In the genomic region with DNA sequence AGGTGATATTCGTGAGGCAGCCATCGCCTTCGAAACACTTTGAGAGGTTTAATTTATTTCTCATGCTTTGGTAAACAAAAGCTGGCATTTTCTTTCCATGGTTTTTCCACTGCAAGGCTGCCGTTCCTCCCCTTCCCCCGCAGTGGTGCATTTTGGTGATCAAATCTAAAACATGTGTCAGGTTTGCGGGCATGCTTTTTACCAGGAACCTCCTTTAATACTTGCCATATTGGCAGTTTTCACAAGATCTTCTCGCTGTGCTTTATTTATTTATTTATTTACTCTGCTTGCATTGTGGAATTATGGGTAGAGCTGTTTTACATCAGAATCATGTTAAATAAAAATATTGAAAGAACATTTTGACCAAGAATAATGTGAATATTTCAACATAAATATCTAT, we compare ENCODE assay signal across 17 cellular contexts. TPM values are rescaled to one million over a fixed set of nuclear protein-coding genes. Genes with fewer than 3 reads are reported as not detected.
DNase-seq lines count a peak whose midpoint lies in the region; ATAC-seq and TF ChIP-seq lines count a peak whose summit lies in the region.
"Had no signal": no experiment of that assay in that cellular context is flagged by ENCODE, and none has a peak within 500 bp of the region (broad histone marks: within the 10 kb centered on the region; RNA-seq: fewer than 3 reads in every experiment).

No MANE protein-coding gene starts in this region.

- no peaks in the 10 kb centered on the region for H3K36me3 ChIP-seq in breast epithelium
- no peaks in the 10 kb centered on the region for H3K36me3 ChIP-seq in mesenchymal stem cell (ENCODE audit: control insufficient read depth in 1 of 2, insufficient read depth in 2 of 2, low read depth in 1 of 2, low read length in 2 of 2)
- H3K36me3 ChIP-seq: pancreas had no signal

- no peaks in the 10 kb centered on the region for H3K79me1 ChIP-seq in mesenchymal stem cell (replicated peaks; ENCODE audit: low read length, poor library complexity, severe bottlenecking)

- no peak overlapping the region for H3K4ac ChIP-seq in mesenchymal stem cell (ENCODE audit: low read depth in 1 of 2, low read length in 2 of 2)

- no peak overlapping the region for H4K8ac ChIP-seq in mesenchymal stem cell (ENCODE audit: low read length)

- 87% methylated on average over 5 of the region's 7 CpGs for WGBS in mesenchymal stem cell

- POLR2A ChIA-PET in MCF 10A (lab: Yijun Ruan, JAX): interaction anchor here (1.2 kb wide), 1 partner anchor 15 kb away, joined by 6 read pairs; no protein-coding TSS in a partner anchor

- H2AFZ ChIP-seq in mesenchymal stem cell (ENCODE audit: low read depth, low read length): no peak overlapping the region

- peak overlapping the region; percentile 67 for H3K9ac ChIP-seq in mesenchymal stem cell (ENCODE audit: low read length)

- H3K18ac ChIP-seq in mesenchymal stem cell (ENCODE audit: low read depth in 1 of 2, low read length in 2 of 2): no peak overlapping the region

- no peaks in the 10 kb centered on the region for H3K4me1 Mint-ChIP-seq in MCF 10A (ENCODE audit: insufficient read depth, unreplicated experiment)
- no peaks in the 10 kb centered on the region for H3K4me1 Mint-ChIP-seq in stimulated activated naive CD8-positive, alpha-beta T cell treated with anti-CD3 and anti-CD28 coated beads, Interleukin-15, amount 100 ng/mL, for 72 hours
- H3K4me1 Mint-ChIP-seq: stimulated activated memory B cell treated with anti-CD40 and anti-IgM and Interleukin-4, amounts not matched to agents 10 μg/mL and 1 μg/mL and 100 μg/mL, for 72 hours had no signal

- H3K27me3 ChIP-seq in breast epithelium (no peaks in the 10 kb centered on the region), mesenchymal stem cell (ENCODE audit: control insufficient read depth in 1 of 2, insufficient read depth in 1 of 2, low read length in 2 of 2) (no peaks in the 10 kb centered on the region)
- H3K27me3 ChIP-seq: pancreas had no signal

- no peaks in the 10 kb centered on the region for H3K9me3 Mint-ChIP-seq in MCF 10A (ENCODE audit: unreplicated experiment)
- H3K9me3 Mint-ChIP-seq in stimulated activated naive CD8-positive, alpha-beta T cell treated with anti-CD3 and anti-CD28 coated beads, Interleukin-15, amount 100 ng/mL, for 72 hours: no peaks in the 10 kb centered on the region
- H3K9me3 Mint-ChIP-seq: effector memory CD8-positive, alpha-beta T cell had no signal

- H3K4me2 ChIP-seq in mesenchymal stem cell (ENCODE audit: low read length, poor library complexity, severe bottlenecking): no peak overlapping the region

- intact Hi-C loops in breast epithelium (cut with DNase I; ENCODE audit: low total_unique reads): no loop called here
- intact Hi-C loops in MCF 10A (cut with micrococcal nuclease): no loop called here

- no peaks in the 10 kb centered on the region for H3K27me3 Mint-ChIP-seq in MCF 10A (ENCODE audit: insufficient read depth, unreplicated experiment)
- H3K27me3 Mint-ChIP-seq in stimulated activated naive CD8-positive, alpha-beta T cell treated with anti-CD3 and anti-CD28 coated beads, Interleukin-15, amount 100 ng/mL, for 72 hours: peaks cover 5% of the 10 kb centered on the region
- H3K27me3 Mint-ChIP-seq: brain had no signal

- no peak overlapping the region for H3K4me3 Mint-ChIP-seq in MCF 10A (ENCODE audit: unreplicated experiment)
- no peak overlapping the region for H3K4me3 Mint-ChIP-seq in stimulated activated naive CD8-positive, alpha-beta T cell treated with anti-CD3 and anti-CD28 coated beads, Interleukin-15, amount 100 ng/mL, for 72 hours
- H3K4me3 Mint-ChIP-seq: brain; effector memory CD8-positive, alpha-beta T cell; stimulated activated memory B cell treated with anti-CD40 and anti-IgM and Interleukin-4, amounts not matched to agents 10 μg/mL and 1 μg/mL and 100 μg/mL, for 72 hours had no signal

- no peak overlapping the region for H2BK5ac ChIP-seq in mesenchymal stem cell (ENCODE audit: low read depth, low read length, poor library complexity, severe bottlenecking)

- no peak overlapping the region for H3K27ac Mint-ChIP-seq in MCF 10A (ENCODE audit: low read depth, unreplicated experiment)
- no peak overlapping the region for H3K27ac Mint-ChIP-seq in stimulated activated naive CD8-positive, alpha-beta T cell treated with anti-CD3 and anti-CD28 coated beads, Interleukin-15, amount 100 ng/mL, for 72 hours
- H3K27ac Mint-ChIP-seq: brain; effector memory CD8-positive, alpha-beta T cell; stimulated activated memory B cell treated with anti-CD40 and anti-IgM and Interleukin-4, amounts not matched to agents 10 μg/mL and 1 μg/mL and 100 μg/mL, for 72 hours had no signal

- no TSS peak for BruUV-seq in MCF 10A (replicated peaks; lab: Mats Ljungman, UMichigan)

- DNase-seq in breast epithelium (ENCODE audit: low spot score in 2 of 2) (no peak), MCF 10A (ENCODE audit: unreplicated experiment) (no peak), cerebellum (ENCODE audit: low spot score) (peak; percentile 27), mesenchymal stem cell (no peak), substantia nigra (lab: John Stamatoyannopoulos, UW) (peak in 1 of 49 donors; percentile 30), DMS79 treated with DMSO at 0.1 percent for 48 hours (lab: John Stamatoyannopoulos, UW) (no peak), NCI-H1436 (lab: John Stamatoyannopoulos, UW) (no peak)
- DNase-seq in stimulated activated naive CD8-positive, alpha-beta T cell treated with anti-CD3 and anti-CD28 coated beads, Interleukin-15, amount 100 ng/mL, for 72 hours: no peak
- DNase-seq: activated CD4-positive, alpha-beta T cell treated with anti-CD3 and anti-CD28 coated beads, Interleukin-2, amount 50 U/mL, for 4 hours; activated naive CD4-positive, alpha-beta T cell treated with Interleukin-2 at 50 U/mL for 16 hours; effector memory CD8-positive, alpha-beta T cell; KBM-7; stimulated activated CD4-positive, alpha-beta T cell treated with anti-CD3 and anti-CD28 coated beads, Interleukin-12 subunit alpha, Interleukin-12 subunit beta, amount 100 ng/mL, for 4 hours had no signal

- no peak overlapping the region for H2BK120ac ChIP-seq in mesenchymal stem cell (ENCODE audit: low read depth, low read length)

- H3K4me3 ChIP-seq in breast epithelium (peak overlapping the region; percentile 13 to 48 (median 31)), mesenchymal stem cell (ENCODE audit: insufficient read depth in 1 of 2, low read depth in 1 of 2, low read length in 2 of 2) (peak overlapping the region in 1 of 2 experiments; percentile 64)

- no peak overlapping the region for H3K23ac ChIP-seq in mesenchymal stem cell (ENCODE audit: low read length in 2 of 2)

- no peak overlapping the region for H4K91ac ChIP-seq in mesenchymal stem cell (ENCODE audit: low read length)

- ATAC-seq in stimulated activated naive CD8-positive, alpha-beta T cell treated with anti-CD3 and anti-CD28 coated beads, Interleukin-15, amount 100 ng/mL, for 72 hours: no peak
- ATAC-seq: effector memory CD8-positive, alpha-beta T cell; left lobe of liver; stimulated activated memory B cell treated with anti-CD40 and anti-IgM and Interleukin-4, amounts not matched to agents 10 μg/mL and 1 μg/mL and 100 μg/mL, for 72 hours had no signal

- H3K27ac ChIP-seq in breast epithelium (peak overlapping the region in 1 of 2 donors; percentile 19), mesenchymal stem cell (ENCODE audit: low read length, poor library complexity, severe bottlenecking) (no peak overlapping the region), substantia nigra (ENCODE audit: low read depth, low read length, poor library complexity, severe bottlenecking) (peak overlapping the region; percentile 93)

- no peak for TF ChIP-seq POLR2A in breast epithelium (IDR thresholded peaks at IDR 0.05)

- no peak overlapping the region for H2BK12ac ChIP-seq in mesenchymal stem cell (ENCODE audit: low read length in 2 of 2)

- no peak overlapping the region for H2AK5ac ChIP-seq in mesenchymal stem cell (ENCODE audit: low read length, severe bottlenecking)

- CTCF ChIA-PET in MCF 10A (lab: Yijun Ruan, JAX): no interaction called here

- H3K9me3 ChIP-seq in breast epithelium (no peaks in the 10 kb centered on the region), mesenchymal stem cell (ENCODE audit: control insufficient read depth, low read length) (no peaks in the 10 kb centered on the region)
- H3K9me3 ChIP-seq: pancreas had no signal

- H3K4me1 ChIP-seq in breast epithelium: no peaks in the 10 kb centered on the region
- H3K4me1 ChIP-seq in mesenchymal stem cell (ENCODE audit: control insufficient read depth, insufficient read depth, low read depth, low read length): peaks cover 2% of the 10 kb centered on the region

- no peak overlapping the region for H3K14ac ChIP-seq in mesenchymal stem cell (ENCODE audit: low read length in 2 of 2)

- no peaks in the 10 kb centered on the region for H3K36me3 Mint-ChIP-seq in MCF 10A (ENCODE audit: insufficient read depth, unreplicated experiment)
- H3K36me3 Mint-ChIP-seq: stimulated activated memory B cell treated with anti-CD40 and anti-IgM and Interleukin-4, amounts not matched to agents 10 μg/mL and 1 μg/mL and 100 μg/mL, for 72 hours had no signal

- H2BK15ac ChIP-seq in mesenchymal stem cell (ENCODE audit: low read depth, poor library complexity, severe bottlenecking): no peak overlapping the region

- no peak for TF ChIP-seq CTCF in breast epithelium (IDR thresholded peaks at IDR 0.05)
- no peak for TF ChIP-seq CTCF in MCF 10A (IDR thresholded peaks at IDR 0.05; ENCODE audit: unreplicated experiment)

RNA-seq across cellular contexts. Expression of a gene that starts 54.2 kb away (rescaled TPM):
- total RNA-seq in breast epithelium (10 to 100 TPM in 2 of 3 donors, 1 to 10 TPM in 1; 7.9 to 11.2 (median 10.7) TPM), MCF 10A (2022) (1.1 TPM in 2 replicates), cerebellum (44.2 TPM)
- polyA plus RNA-seq in mesenchymal stem cell (2013, experiment 1 of 2): 2.7 TPM
- polyA plus RNA-seq in mesenchymal stem cell (2013, experiment 2 of 2): 2.3 TPM
